25 cellular contexts compared by ENCODE assay signal in genomic region chr19:57348136-57348535, GRCh38. TPM values are rescaled to one million over a fixed set of nuclear protein-coding genes. Genes with fewer than 3 reads are reported as not detected.
DNase-seq lines count a peak whose midpoint lies in the region; ATAC-seq and TF ChIP-seq lines count a peak whose summit lies in the region.
"Had no signal": no experiment of that assay in that cellular context is flagged by ENCODE, and none has a peak within 500 bp of the region (broad histone marks: within the 10 kb centered on the region; RNA-seq: fewer than 3 reads in every experiment).

No MANE protein-coding gene starts in this region.

- intact Hi-C loops in psoas muscle (cut with DNase I) (no loop called here), lower lobe of right lung (cut with DNase I) (no loop called here)
- intact Hi-C loops in CD8-positive, alpha-beta T cell (cut with DNase I, micrococcal nuclease), result no loop called here

- no peak overlapping the region for H3K27ac Mint-ChIP-seq in CD8-positive, alpha-beta T cell
- H3K27ac Mint-ChIP-seq: activated naive CD4-positive, alpha-beta T cell treated with anti-CD3 and anti-CD28 coated beads, Interleukin-2, amount 50 U/mL, for 24 hours; activated T-cell treated with anti-CD3 and anti-CD28 coated beads, Interleukin-2, amount 50 U/mL, for 72 hours; type B pancreatic cell had no signal

- H3K4me3 ChIP-seq in psoas muscle (no peak overlapping the region), lower lobe of right lung (no peak overlapping the region)
- no peak overlapping the region for H3K4me3 ChIP-seq in CD8-positive, alpha-beta T cell (ENCODE audit: low read depth, low read length)
- H3K4me3 ChIP-seq: prostate gland, stomach had no signal

- ATAC-seq in esophagus mucosa (peak; percentile 35), psoas muscle (peak in 3 of 4 donors; percentile 3 to 18 (median 7)), lower lobe of right lung (no peak)
- ATAC-seq in CD8-positive, alpha-beta T cell, result no peak
- ATAC-seq: activated T-cell treated with anti-CD3 and anti-CD28 coated beads, Interleukin-2, amount 50 U/mL, for 72 hours; HepG2; SK-N-SH treated with all-trans-retinoic acid at 6 μM for 48 hours had no signal

- CTCF ChIA-PET in CD8-positive, alpha-beta T cell (lab: Charles Lee), result no interaction called here

- H3K36me3 Mint-ChIP-seq in CD8-positive, alpha-beta T cell, result peaks cover 24% of the 10 kb centered on the region

- DNase-seq in GM03348 (ENCODE audit: low spot score) (peak; percentile 59), OCI-M1 (lab: John Stamatoyannopoulos, UW) (peak; percentile 21), psoas muscle (no peak), SIG-M5 treated with dmso at 0.1 percent for 504 hours (lab: John Stamatoyannopoulos, UW; ENCODE audit: unreplicated experiment) (no peak), ACHN (no peak), lower lobe of right lung (no peak)
- no peak for DNase-seq in CD8-positive, alpha-beta T cell
- DNase-seq: activated CD4-positive, alpha-beta T cell treated with anti-CD3 and anti-CD28 coated beads for 1 hour; activated CD8-positive, alpha-beta memory T cell treated with anti-CD3 and anti-CD28 coated beads for 24 hours; activated T-cell treated with anti-CD3 and anti-CD28 coated beads, Interleukin-2, amount 50 U/mL, for 72 hours; BE2C; Caco-2; DND-41; NCI-H1417; NCI-H2107; NCI-H524; stimulated activated CD4-positive, alpha-beta T cell treated with anti-CD3 and anti-CD28 coated beads, Interleukin-4, amount 100 ng/mL, for 4 hours; stomach had no signal

- H3K27me3 Mint-ChIP-seq in CD8-positive, alpha-beta T cell (ENCODE audit: low read depth), result no peaks in the 10 kb centered on the region

- H3K9me3 Mint-ChIP-seq in CD8-positive, alpha-beta T cell, result peaks cover 17% of the 10 kb centered on the region

- H3K9me3 ChIP-seq in psoas muscle (no peaks in the 10 kb centered on the region), lower lobe of right lung (peaks cover 10% of the 10 kb centered on the region)
- peaks cover 6% of the 10 kb centered on the region for H3K9me3 ChIP-seq in CD8-positive, alpha-beta T cell (ENCODE audit: low read length)
- H3K9me3 ChIP-seq: BE2C, Caco-2, prostate gland had no signal

- in situ Hi-C loops in ACHN (cut with HindIII; ENCODE audit: low pct_ligation_motif_present, low pct_unique_long_range_greater_than_20kb, low sequenced_read_pairs), result no loop called here

- H3K4me3 Mint-ChIP-seq in CD8-positive, alpha-beta T cell, result no peak overlapping the region
- H3K4me3 Mint-ChIP-seq: activated naive CD4-positive, alpha-beta T cell treated with anti-CD3 and anti-CD28 coated beads, Interleukin-2, amount 50 U/mL, for 24 hours; activated T-cell treated with anti-CD3 and anti-CD28 coated beads, Interleukin-2, amount 50 U/mL, for 72 hours; type B pancreatic cell had no signal

- H3K36me3 ChIP-seq in psoas muscle (ENCODE audit: insufficient read depth in 1 of 2, low read depth in 1 of 2) (peaks cover 0 to 2% of the 10 kb centered on the region in 2 donors), lower lobe of right lung (no peaks in the 10 kb centered on the region)
- no peaks in the 10 kb centered on the region for H3K36me3 ChIP-seq in CD8-positive, alpha-beta T cell (ENCODE audit: insufficient read depth, low read length)
- H3K36me3 ChIP-seq: prostate gland had no signal

- POLR2A ChIA-PET in CD8-positive, alpha-beta T cell (lab: Charles Lee), result no interaction called here

- WGBS in psoas muscle, 3 donors, result 42 to 55% (median 46%) methylated on average over 3 of the region's 3 CpGs

- H3K4me1 Mint-ChIP-seq in CD8-positive, alpha-beta T cell (ENCODE audit: low read depth), result peaks cover 27% of the 10 kb centered on the region

- peaks cover 14% of the 10 kb centered on the region for H3K4me1 ChIP-seq in psoas muscle
- H3K4me1 ChIP-seq in CD8-positive, alpha-beta T cell (ENCODE audit: insufficient read depth, low read length), result peaks cover 13% of the 10 kb centered on the region
- H3K4me1 ChIP-seq in lower lobe of right lung, result peaks cover 18% of the 10 kb centered on the region
- H3K4me1 ChIP-seq: BE2C, Caco-2 had no signal

- H3K27ac ChIP-seq in psoas muscle, result no peak overlapping the region
- no peak overlapping the region for H3K27ac ChIP-seq in CD8-positive, alpha-beta T cell (ENCODE audit: low read depth, low read length)
- no peak overlapping the region for H3K27ac ChIP-seq in lower lobe of right lung
- H3K27ac ChIP-seq: prostate gland, RWPE1, stomach had no signal

- no peaks in the 10 kb centered on the region for H3K27me3 ChIP-seq in psoas muscle (ENCODE audit: insufficient read depth in 3 of 3, low read length in 2 of 3)
- H3K27me3 ChIP-seq in CD8-positive, alpha-beta T cell (ENCODE audit: insufficient read depth, low read length), result no peaks in the 10 kb centered on the region
- no peaks in the 10 kb centered on the region for H3K27me3 ChIP-seq in lower lobe of right lung (ENCODE audit: low read depth)
- H3K27me3 ChIP-seq: stomach had no signal

- TF ChIP-seq CTCF in psoas muscle (IDR thresholded peaks at IDR 0.05) (no peak), lower lobe of right lung (IDR thresholded peaks at IDR 0.05) (no peak)
- TF ChIP-seq CTCF in CD8-positive, alpha-beta T cell (IDR thresholded peaks at IDR 0.05), result no peak

RNA-seq across cellular contexts. Expression of gene ZNF304, which starts 2.9 kb away (rescaled TPM):
- total RNA-seq in esophagus mucosa (5.3 TPM), psoas muscle (1 to 10 TPM; 3.3 to 8.8 (median 6.8) TPM), lower lobe of right lung (7.4 TPM)
- polyA plus RNA-seq in psoas muscle, result 1 to 10 TPM; 2.3 to 6.2 (median 3.3) TPM
- total RNA-seq in CD8-positive, alpha-beta T cell, result 1 to 10 TPM; 8.6 TPM

RNA-seq across cellular contexts. Expression of gene TRAPPC2B, which starts 15.2 kb away (rescaled TPM):
- total RNA-seq in esophagus mucosa, result 8.4 TPM
- total RNA-seq in psoas muscle, result 10 to 100 TPM; 12.6 to 21.3 (median 17.5) TPM
- 10 to 100 TPM; 30.9 to 78.7 (median 38.9) TPM for polyA plus RNA-seq in psoas muscle
- total RNA-seq in CD8-positive, alpha-beta T cell, result 1 to 10 TPM; 8.6 to 9.9 TPM
- 6.9 TPM for total RNA-seq in lower lobe of right lung

RNA-seq across cellular contexts. Expression of gene ZNF547, which starts 15.2 kb away (rescaled TPM):
- total RNA-seq in esophagus mucosa, result 1.4 TPM
- 1 to 10 TPM; 1.1 to 2.8 (median 1.9) TPM for total RNA-seq in psoas muscle
- 1 to 10 TPM in 2 of 3 donors, under 1 TPM in 1; 0.80 to 3.3 (median 1.1) TPM for polyA plus RNA-seq in psoas muscle
- under 1 TPM; 0.72 to 0.81 TPM for total RNA-seq in CD8-positive, alpha-beta T cell
- 3.4 TPM for total RNA-seq in lower lobe of right lung

RNA-seq across cellular contexts. Expression of gene ZNF543, which starts 27.9 kb away (rescaled TPM):
- total RNA-seq in esophagus mucosa, result 4.5 TPM
- total RNA-seq in psoas muscle, result 1 to 10 TPM; 6.7 to 6.8 (median 6.7) TPM
- polyA plus RNA-seq in psoas muscle, result 1 to 10 TPM; 1.0 to 3.9 (median 2.0) TPM
- total RNA-seq in CD8-positive, alpha-beta T cell, result 1 to 10 TPM; 4.3 to 4.9 TPM
- 5.3 TPM for total RNA-seq in lower lobe of right lung

RNA-seq across cellular contexts. Expression of gene ZNF548, which starts 41.5 kb away (rescaled TPM):
- total RNA-seq in esophagus mucosa (6.9 TPM), psoas muscle (10 to 100 TPM in 2 of 4 donors, 1 to 10 TPM in 2; 5.6 to 12.1 (median 8.3) TPM), lower lobe of right lung (19.6 TPM)
- 1 to 10 TPM; 3.2 to 9.9 (median 4.6) TPM for polyA plus RNA-seq in psoas muscle
- total RNA-seq in CD8-positive, alpha-beta T cell, result 10 to 100 TPM; 75.4 to 79.1 TPM

Comparison
In these comparisons a context has a peak if more than half of its experiments do, and no peak if none do; other contexts are left out.
1. DNase-seq: peak in GM03348 (single experiment) and OCI-M1 (single experiment); none in psoas muscle (0 of 2), SIG-M5 treated with dmso at 0.1 percent for 504 hours (single experiment), ACHN (single experiment), CD8-positive, alpha-beta T cell (0 of 7) and lower lobe of right lung (single experiment).
2. ATAC-seq: peak in esophagus mucosa (single experiment) and psoas muscle (3 of 4); none in CD8-positive, alpha-beta T cell (single experiment) and lower lobe of right lung (0 of 2).